ENCODE assay signal across 7 cellular contexts in the genomic region with DNA sequence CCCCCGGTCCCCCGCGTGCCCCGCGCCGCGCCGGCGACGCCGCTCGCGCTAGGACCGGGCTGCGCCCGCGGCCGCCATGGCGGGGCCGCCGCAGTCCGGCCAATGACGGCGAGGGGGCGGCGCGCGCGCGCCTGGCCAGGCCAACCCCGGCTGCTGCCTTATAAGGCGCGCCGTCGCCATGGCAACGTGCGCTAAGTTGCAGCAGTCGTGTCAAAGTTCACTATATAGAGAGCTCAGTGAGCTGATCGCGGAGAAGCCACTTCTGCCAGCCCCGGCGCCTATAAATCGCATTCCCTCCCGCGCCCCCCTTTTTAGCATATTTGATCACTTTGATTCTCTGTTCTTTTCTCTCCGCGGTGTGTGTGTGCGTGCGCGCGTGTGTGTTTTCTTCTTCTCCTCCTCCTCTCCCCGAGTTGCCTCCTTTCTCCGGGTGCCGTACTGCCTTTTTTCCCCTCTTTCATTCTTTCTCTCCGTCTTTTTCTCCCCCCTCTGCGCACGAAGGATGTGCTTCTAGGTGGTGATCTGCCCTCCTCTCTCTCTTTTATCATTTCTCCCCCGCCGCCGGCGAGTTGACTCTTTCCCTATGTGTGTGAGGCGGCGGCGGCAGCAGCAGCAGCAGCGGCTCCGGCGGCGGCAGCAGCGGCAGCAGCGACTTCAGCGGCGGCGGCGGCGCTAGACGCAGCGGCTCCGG. TPM values are rescaled to one million over a fixed set of nuclear protein-coding genes. Genes with fewer than 3 reads are reported as not detected.
DNase-seq lines count a peak whose midpoint lies in the region; ATAC-seq, FAIRE-seq and TF ChIP-seq lines count a peak whose summit lies in the region.

A gene (plus strand): TSS at position 251 of the 691 bp plus-strand sequence. CDS start 1,406 bp downstream, outside the sequence.

- peak; percentile 55 for ATAC-seq in HG02623 (IDR thresholded peaks at IDR 0.05; ENCODE audit: unreplicated experiment)

- DNase-seq in GM12892 (ENCODE audit: insufficient read length): peak; percentile 53
- DNase-seq in NCI-H1417 treated with DMSO at 0.1 percent for 48 hours (lab: John Stamatoyannopoulos, UW): peak; percentile 83
- DNase-seq in T-helper 2 cell treated with Interferon-gamma antibody and Interleukin-4, amounts not matched to agents 5 μg/mL and 100 μg/mL, for 36 hours (ENCODE audit: low spot score): peak; percentile 65
- DNase-seq in dermis blood vessel endothelial cell: peak; percentile 99
- peak; percentile 100 for DNase-seq in left kidney (ENCODE audit: low read depth, low spot score)
- peak; percentile 68 for DNase-seq in stimulated activated CD4-positive, alpha-beta T cell treated with anti-CD3 and anti-CD28 coated beads, Interleukin-15, amount 100 ng/mL, for 24 hours

- H3K9me3 Mint-ChIP-seq in T-helper 2 cell treated with Interferon-gamma antibody and Interleukin-4, amounts not matched to agents 5 μg/mL and 100 μg/mL, for 36 hours: peaks cover 3% of the 10 kb centered on the region

- TF ChIP-seq POLR2A in GM12892 (IDR thresholded peaks at IDR 0.05; ENCODE audit: low read depth, low read length): no peak

- H3K36me3 Mint-ChIP-seq in T-helper 2 cell treated with Interferon-gamma antibody and Interleukin-4, amounts not matched to agents 5 μg/mL and 100 μg/mL, for 36 hours (ENCODE audit: low read depth): peaks cover 3% of the 10 kb centered on the region

- peaks cover 86% of the 10 kb centered on the region for H3K27me3 Mint-ChIP-seq in T-helper 2 cell treated with Interferon-gamma antibody and Interleukin-4, amounts not matched to agents 5 μg/mL and 100 μg/mL, for 36 hours (ENCODE audit: low read depth)

- peak within 1 kb of the TSS; percentile 68 for H3K27ac Mint-ChIP-seq in T-helper 2 cell treated with Interferon-gamma antibody and Interleukin-4, amounts not matched to agents 5 μg/mL and 100 μg/mL, for 36 hours

- H3K4me3 Mint-ChIP-seq in T-helper 2 cell treated with Interferon-gamma antibody and Interleukin-4, amounts not matched to agents 5 μg/mL and 100 μg/mL, for 36 hours: peak within 1 kb of the TSS; percentile 90

- no peak for FAIRE-seq in GM12892 (lab: Jason Lieb, UNC)

- H3K4me1 Mint-ChIP-seq in T-helper 2 cell treated with Interferon-gamma antibody and Interleukin-4, amounts not matched to agents 5 μg/mL and 100 μg/mL, for 36 hours (ENCODE audit: low read depth): peaks cover 8% of the 10 kb centered on the region

RNA-seq across cellular contexts. Expression of the gene that starts here (rescaled TPM):
- 0.70 TPM for polyA plus RNA-seq in GM12892 (2012; ENCODE audit: missing spikeins)
- 14.0 and 36.6 TPM in 2 replicates for total RNA-seq in dermis blood vessel endothelial cell

Comparison
In these comparisons a context has a peak if more than half of its experiments do, and no peak if none do; other contexts are left out.
1. Peak in every context shown above with its lines: DNase-seq and ATAC-seq.